In the genomic region with DNA sequence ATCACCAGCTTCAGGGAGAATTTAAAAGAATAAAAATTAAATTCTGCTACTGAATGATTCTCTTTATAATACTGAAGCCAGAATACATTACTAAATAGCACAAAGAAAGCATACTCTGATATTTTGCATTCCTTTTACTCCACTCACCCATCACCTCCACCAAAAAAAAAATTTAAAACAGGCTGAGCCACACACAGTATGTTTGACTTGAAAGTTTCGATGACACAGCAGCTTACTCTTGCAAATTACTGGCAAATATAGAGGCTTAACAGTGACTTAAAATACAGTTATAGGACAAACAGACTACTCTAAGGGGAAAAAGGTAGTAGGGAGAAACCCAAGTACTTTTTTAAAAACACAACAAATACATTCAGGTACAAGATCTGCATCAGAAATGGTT, we compare ENCODE assay signal across 1 cellular context.
TF ChIP-seq lines count a peak whose summit lies in the region.

No MANE protein-coding gene starts in this region.

TF ChIP-seq in SK-N-SH, 30 proteins besides CTCF, POLR2A, EP300 and RAD21 (continued from another document):
- no peak for TF ChIP-seq EZH2phosphoT487 (IDR thresholded peaks at IDR 0.05; ENCODE audit: borderline replicate concordance, low read depth)
- TF ChIP-seq RCOR1 (IDR thresholded peaks at IDR 0.05; ENCODE audit: low read length) = no peak
- no peak for TF ChIP-seq FOXM1 (IDR thresholded peaks at IDR 0.05; ENCODE audit: low read depth)
- TF ChIP-seq, protein P1, sequence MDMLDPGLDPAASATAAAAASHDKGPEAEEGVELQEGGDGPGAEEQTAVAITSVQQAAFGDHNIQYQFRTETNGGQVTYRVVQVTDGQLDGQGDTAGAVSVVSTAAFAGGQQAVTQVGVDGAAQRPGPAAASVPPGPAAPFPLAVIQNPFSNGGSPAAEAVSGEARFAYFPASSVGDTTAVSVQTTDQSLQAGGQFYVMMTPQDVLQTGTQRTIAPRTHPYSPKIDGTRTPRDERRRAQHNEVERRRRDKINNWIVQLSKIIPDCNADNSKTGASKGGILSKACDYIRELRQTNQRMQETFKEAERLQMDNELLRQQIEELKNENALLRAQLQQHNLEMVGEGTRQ (IDR thresholded peaks at IDR 0.05; ENCODE audit: borderline replicate concordance, low read depth, low read length) = no peak
